12 cellular contexts compared by ENCODE assay signal in the genomic region with DNA sequence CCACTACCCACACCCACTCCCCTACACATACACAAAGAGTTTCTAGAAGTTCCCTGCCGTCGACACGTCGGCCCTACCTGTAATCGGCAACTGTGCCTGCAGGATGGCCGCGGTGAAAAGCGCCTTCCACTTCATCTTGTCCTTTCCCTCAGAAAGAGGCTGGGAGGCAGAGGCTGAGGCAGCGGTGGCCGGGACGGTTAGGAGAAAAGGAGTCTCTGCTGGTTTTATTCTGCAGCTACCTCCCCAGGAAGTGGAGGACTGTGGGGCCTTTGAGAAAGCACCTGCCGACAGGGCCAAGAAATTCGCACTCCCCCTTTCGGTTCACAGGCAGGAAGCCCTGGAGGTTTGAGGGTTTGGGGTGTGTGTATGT. TPM values are rescaled to one million over a fixed set of nuclear protein-coding genes. Genes with fewer than 3 reads are reported as not detected.
DNase-seq lines count a peak whose midpoint lies in the region; ATAC-seq, FAIRE-seq and TF ChIP-seq lines count a peak whose summit lies in the region.
"Had no signal": no experiment of that assay in that cellular context is flagged by ENCODE, and none has a peak within 500 bp of the region (broad histone marks: within the 10 kb centered on the region; RNA-seq: fewer than 3 reads in every experiment).

A gene (minus strand): TSS at position 199 of the 370 bp plus-strand sequence. CDS start 64 bp downstream, at position 135.

- TF ChIP-seq POLR2A in right lobe of liver (IDR thresholded peaks at IDR 0.05) (no peak), HepG2 (IDR thresholded peaks at IDR 0.05; ENCODE audit: insufficient read depth in 1 of 2, low read depth in 2 of 2, low read length in 2 of 2) (no peak), spleen (IDR thresholded peaks at IDR 0.05) (no peak), erythroblast (IDR thresholded peaks at IDR 0.05; ENCODE audit: low read length) (no peak)

- intact Hi-C loops in right lobe of liver (cut with DNase I) = no loop called here
- intact Hi-C loops in HepG2 (cut with micrococcal nuclease; ENCODE audit: unreplicated experiment) = no loop called here
- intact Hi-C loops in spleen (cut with DNase I; ENCODE audit: low total_unique reads) = no loop called here

- H3K4me3 ChIP-seq in right lobe of liver = no peak within 1 kb of the TSS
- no peak within 1 kb of the TSS for H3K4me3 ChIP-seq in HepG2 (replicated peaks in 1 of 3; ENCODE audit: insufficient read depth in 1 of 3, low read depth in 2 of 3, low read length in 3 of 3)
- H3K4me3 ChIP-seq in spleen = peak within 1 kb of the TSS; percentile 17 to 69 (median 36)

- no peak for FAIRE-seq in HepG2 (lab: Jason Lieb, UNC)
- FAIRE-seq: A204.1 had no signal

- peak; percentile 13 to 51 (median 40) for ATAC-seq in right lobe of liver
- no peak for ATAC-seq in HepG2
- no peak for ATAC-seq in GM19395 (IDR thresholded peaks at IDR 0.05; ENCODE audit: unreplicated experiment)

- BruUV-seq in HepG2 (replicated peaks; lab: Mats Ljungman, UMichigan) = no TSS peak

- no peaks in the 10 kb centered on the region for H3K4me1 ChIP-seq in right lobe of liver
- H3K4me1 ChIP-seq in HepG2 (ENCODE audit: insufficient read depth, low read length) = no peaks in the 10 kb centered on the region
- peaks cover 0 to 23% (median 0%) of the 10 kb centered on the region in 6 donors for H3K4me1 ChIP-seq in spleen

- no peak within 1 kb of the TSS for H2AFZ ChIP-seq in HepG2 (ENCODE audit: low read length)

- no peak for TF ChIP-seq CTCF in right lobe of liver (IDR thresholded peaks at IDR 0.05)
- TF ChIP-seq CTCF in HepG2 (CRISPR knock-in tag; IDR thresholded peaks at IDR 0.05) = no peak
- TF ChIP-seq CTCF in spleen (IDR thresholded peaks at IDR 0.05 in 8 of 11, conservative IDR thresholded peaks at IDR 0.05 in 3 of 11) = peak in 5 of 11 experiments; percentile 21 to 39 (median 24)

- in situ Hi-C loops in HepG2 (cut with HindIII; ENCODE audit: extremely low pct_ligation_motif_present, low pct_unique_long_range_greater_than_20kb) = no loop called here

- WGBS in right lobe of liver (ENCODE audit: insufficient coverage, low coverage, low lambda C conversion rate, missing lambda C conversion rate) = 71% methylated on average over 10 of the region's 14 CpGs
- WGBS in HepG2 (ENCODE audit: low lambda C conversion rate) = 76% methylated on average over 14 of the region's 14 CpGs
- WGBS in spleen, 5 donors = 60 to 70% (median 63%) methylated on average over 14 of the region's 14 CpGs

- H3K36me3 ChIP-seq in right lobe of liver (no peaks in the 10 kb centered on the region), HepG2 (replicated peaks in 1 of 2; ENCODE audit: control insufficient read depth in 1 of 2, insufficient read depth in 2 of 2, low read length in 2 of 2) (no peaks in the 10 kb centered on the region), spleen (no peaks in the 10 kb centered on the region)
- H3K36me3 ChIP-seq: neutrophil had no signal

- H3K27ac ChIP-seq in right lobe of liver = no peak within 1 kb of the TSS
- H3K27ac ChIP-seq in HepG2 (ENCODE audit: extremely low read length, insufficient read depth, low read length) = no peak within 1 kb of the TSS
- H3K27ac ChIP-seq in spleen = peak within 1 kb of the TSS; percentile 57 to 89 (median 78)
- H3K27ac ChIP-seq in substantia nigra (ENCODE audit: low read depth, low read length, poor library complexity, severe bottlenecking) = no peak within 1 kb of the TSS
- H3K27ac ChIP-seq: neutrophil had no signal

- H3K79me2 ChIP-seq in HepG2 (ENCODE audit: insufficient read depth, low read length) = no peaks in the 10 kb centered on the region

- DNase-seq in right lobe of liver (no peak), HepG2 (ENCODE audit: low spot score) (no peak), spleen (peak; percentile 80), erythroblast (lab: John Stamatoyannopoulos, UW) (no peak), LoVo (ENCODE audit: low spot score) (no peak), substantia nigra (lab: John Stamatoyannopoulos, UW) (no peak)
- peak; percentile 68 for DNase-seq in activated gamma-delta T cell treated with anti-CD3 and anti-CD28 coated beads, Interleukin-2, amount 50 U/mL, for 16 hours (ENCODE audit: low read depth)
- DNase-seq: NCI-H187 had no signal

- H3K4me2 ChIP-seq in HepG2 (ENCODE audit: low read depth, low read length) = no peak within 1 kb of the TSS

- TF ChIP-seq RAD21 in HepG2 (CRISPR knock-in tag; IDR thresholded peaks at IDR 0.05) = no peak

- H3K27me3 ChIP-seq in right lobe of liver (no peaks in the 10 kb centered on the region), HepG2 (ENCODE audit: control insufficient read depth in 1 of 2, insufficient read depth in 2 of 2, low read length in 2 of 2) (no peaks in the 10 kb centered on the region; a peak in 1 of 5 replicates), spleen (replicated peaks in 1 of 7) (no peaks in the 10 kb centered on the region)
- H3K27me3 ChIP-seq: neutrophil had no signal

- H3K9ac ChIP-seq in HepG2 (ENCODE audit: insufficient read depth, low read depth, low read length) = no peak within 1 kb of the TSS

- CTCF ChIA-PET in HepG2 (lab: Yijun Ruan, JAX; ENCODE audit: low intra/inter-chr PET ratio, low total read pairs) = no interaction called here

- POLR2A ChIA-PET in HepG2 (lab: Yijun Ruan, JAX) = no interaction called here

- TF ChIP-seq EP300 in HepG2 (IDR thresholded peaks at IDR 0.05; ENCODE audit: low read depth in 2 of 2, low read length in 2 of 2) = no peak
- TF ChIP-seq EP300 in HepG2 (CRISPR knock-in tag; IDR thresholded peaks at IDR 0.05; ENCODE audit: borderline replicate concordance) = no peak

- no peaks in the 10 kb centered on the region for H4K20me1 ChIP-seq in HepG2 (ENCODE audit: insufficient read depth, low read length)

- H3K9me3 ChIP-seq in right lobe of liver (no peaks in the 10 kb centered on the region), HepG2 (ENCODE audit: low read length) (no peaks in the 10 kb centered on the region), spleen (no peaks in the 10 kb centered on the region)
- H3K9me3 ChIP-seq: neutrophil had no signal

TF ChIP-seq in HepG2, 621 proteins besides CTCF, POLR2A, EP300 and RAD21:
- TF ChIP-seq, protein P1, sequence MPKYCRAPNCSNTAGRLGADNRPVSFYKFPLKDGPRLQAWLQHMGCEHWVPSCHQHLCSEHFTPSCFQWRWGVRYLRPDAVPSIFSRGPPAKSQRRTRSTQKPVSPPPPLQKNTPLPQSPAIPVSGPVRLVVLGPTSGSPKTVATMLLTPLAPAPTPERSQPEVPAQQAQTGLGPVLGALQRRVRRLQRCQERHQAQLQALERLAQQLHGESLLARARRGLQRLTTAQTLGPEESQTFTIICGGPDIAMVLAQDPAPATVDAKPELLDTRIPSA (CRISPR knock-in tag; IDR thresholded peaks at IDR 0.05; ENCODE audit: borderline replicate concordance) = no peak
- no peak for TF ChIP-seq TGIF2 (CRISPR knock-in tag; IDR thresholded peaks at IDR 0.05)
- no peak for TF ChIP-seq IRF2 (CRISPR knock-in tag; IDR thresholded peaks at IDR 0.05)

RNA-seq across cellular contexts. Expression of the gene that starts here (rescaled TPM):
- 1 to 10 TPM in 2 of 6 experiments, under 1 TPM in 4; 0.48 to 2.2 (median 0.71) TPM for total RNA-seq in right lobe of liver
- total RNA-seq in HepG2 (2016; rRNA removed; fragmentation: Illumina TruSeq; extraction: Trizol) = 0.20 and 0.25 TPM in 2 replicates
- not detected in 2 replicates for total RNA-seq in HepG2 (2016; cell fraction: cytosol; rRNA removed; fragmentation: Illumina TruSeq; extraction: Trizol; ENCODE audit: low read depth)
- not detected in 2 replicates for total RNA-seq in HepG2 (2016; cell fraction: insoluble cytoplasmic fraction; rRNA removed; fragmentation: Illumina TruSeq; extraction: Trizol)
- 0.38 and 0.43 TPM in 2 replicates for total RNA-seq in HepG2 (2016; cell fraction: membrane; rRNA removed; fragmentation: Illumina TruSeq; extraction: Trizol)
- not detected in 2 replicates for total RNA-seq in HepG2 (2016; cell fraction: nucleus; rRNA removed; fragmentation: Illumina TruSeq; extraction: Trizol)
- not detected in 2 replicates for polyA plus RNA-seq in HepG2 (2011; rRNA removed)
- 0.03 TPM in 1 of 2 replicates, not detected in the other for polyA plus RNA-seq in HepG2 (2011; cell fraction: cytosol; rRNA removed)
- polyA plus RNA-seq in HepG2 (2011; cell fraction: nucleus; rRNA removed) = not detected in 2 replicates
- polyA plus RNA-seq in HepG2 (2012) = not detected in 2 replicates
- not detected in 2 replicates for polyA plus RNA-seq in HepG2 (2016; cell fraction: cytosol; fragmentation: Illumina TruSeq; extraction: Trizol; ENCODE audit: low read depth)
- polyA plus RNA-seq in HepG2 (2016; cell fraction: insoluble cytoplasmic fraction; fragmentation: Illumina TruSeq; extraction: Trizol; ENCODE audit: low read depth) = 0.22 TPM in 1 of 2 replicates, not detected in the other
- polyA plus RNA-seq in HepG2 (2016; cell fraction: membrane; fragmentation: Illumina TruSeq; extraction: Trizol; ENCODE audit: low read depth) = 0.16 and 0.26 TPM in 2 replicates
- polyA plus RNA-seq in HepG2 (2016; cell fraction: nucleus; fragmentation: Illumina TruSeq; extraction: Trizol; ENCODE audit: insufficient read depth, low read depth) = not detected in 2 replicates
- polyA minus RNA-seq in HepG2 (2011; rRNA and poly(A)+ RNA removed; ENCODE audit: low replicate concordance) = not detected in 2 replicates
- polyA minus RNA-seq in HepG2 (2011; cell fraction: cytosol; rRNA and poly(A)+ RNA removed) = not detected in 2 replicates
- polyA minus RNA-seq in HepG2 (2011; cell fraction: nucleus; rRNA and poly(A)+ RNA removed) = not detected in 2 replicates
- total RNA-seq in spleen = 10 to 100 TPM; 15.8 to 67.1 (median 37.7) TPM
- polyA plus RNA-seq in spleen = 10 to 100 TPM; 16.0 to 17.8 (median 16.3) TPM
- total RNA-seq: fibroblast of villous mesenchyme had no signal

Comparison
In these comparisons a context has a peak if more than half of its experiments do, and no peak if none do; other contexts are left out.
1. RNA of the gene that starts here (total RNA-seq): 15.8 to 67.1 TPM in spleen; 0.48 to 2.2 TPM in right lobe of liver and 0.20 to 0.43 TPM in HepG2; every median in the first group is over 4 times any median in the second.
2. RNA of the gene that starts here (polyA plus RNA-seq): 16.0 to 17.8 TPM in spleen; 0.03 to 0.26 TPM in HepG2; every median in the first group is over 10 times any median in the second.
3. ATAC-seq: peak in right lobe of liver (4 of 4); none in HepG2 (single experiment) and GM19395 (single experiment).
4. DNase-seq: peak in activated gamma-delta T cell treated with anti-CD3 and anti-CD28 coated beads, Interleukin-2, amount 50 U/mL, for 16 hours (single experiment) and spleen (single experiment); none in right lobe of liver (0 of 3), HepG2 (single experiment), erythroblast (0 of 2), LoVo (single experiment) and substantia nigra (0 of 49).
5. H3K27ac ChIP-seq: peak in spleen (8 of 8); none in right lobe of liver (0 of 3), HepG2 (single experiment) and substantia nigra (single experiment).
6. H3K4me3 ChIP-seq: peak in spleen (8 of 8); none in right lobe of liver (0 of 3) and HepG2 (0 of 3).